In genomic region chr6:165486183-165487137, GRCh38 we compare ENCODE assay signal across 1 cellular context.
A peak's percentile ranks its signal among the peaks of the same experiment; 100 is the strongest.
TF ChIP-seq lines count a peak whose summit lies in the region.

No MANE protein-coding gene starts in this region.

TF ChIP-seq in GM12878, 131 proteins besides CTCF, POLR2A, EP300 and RAD21 (continued from another document):
- TF ChIP-seq, protein P1, sequence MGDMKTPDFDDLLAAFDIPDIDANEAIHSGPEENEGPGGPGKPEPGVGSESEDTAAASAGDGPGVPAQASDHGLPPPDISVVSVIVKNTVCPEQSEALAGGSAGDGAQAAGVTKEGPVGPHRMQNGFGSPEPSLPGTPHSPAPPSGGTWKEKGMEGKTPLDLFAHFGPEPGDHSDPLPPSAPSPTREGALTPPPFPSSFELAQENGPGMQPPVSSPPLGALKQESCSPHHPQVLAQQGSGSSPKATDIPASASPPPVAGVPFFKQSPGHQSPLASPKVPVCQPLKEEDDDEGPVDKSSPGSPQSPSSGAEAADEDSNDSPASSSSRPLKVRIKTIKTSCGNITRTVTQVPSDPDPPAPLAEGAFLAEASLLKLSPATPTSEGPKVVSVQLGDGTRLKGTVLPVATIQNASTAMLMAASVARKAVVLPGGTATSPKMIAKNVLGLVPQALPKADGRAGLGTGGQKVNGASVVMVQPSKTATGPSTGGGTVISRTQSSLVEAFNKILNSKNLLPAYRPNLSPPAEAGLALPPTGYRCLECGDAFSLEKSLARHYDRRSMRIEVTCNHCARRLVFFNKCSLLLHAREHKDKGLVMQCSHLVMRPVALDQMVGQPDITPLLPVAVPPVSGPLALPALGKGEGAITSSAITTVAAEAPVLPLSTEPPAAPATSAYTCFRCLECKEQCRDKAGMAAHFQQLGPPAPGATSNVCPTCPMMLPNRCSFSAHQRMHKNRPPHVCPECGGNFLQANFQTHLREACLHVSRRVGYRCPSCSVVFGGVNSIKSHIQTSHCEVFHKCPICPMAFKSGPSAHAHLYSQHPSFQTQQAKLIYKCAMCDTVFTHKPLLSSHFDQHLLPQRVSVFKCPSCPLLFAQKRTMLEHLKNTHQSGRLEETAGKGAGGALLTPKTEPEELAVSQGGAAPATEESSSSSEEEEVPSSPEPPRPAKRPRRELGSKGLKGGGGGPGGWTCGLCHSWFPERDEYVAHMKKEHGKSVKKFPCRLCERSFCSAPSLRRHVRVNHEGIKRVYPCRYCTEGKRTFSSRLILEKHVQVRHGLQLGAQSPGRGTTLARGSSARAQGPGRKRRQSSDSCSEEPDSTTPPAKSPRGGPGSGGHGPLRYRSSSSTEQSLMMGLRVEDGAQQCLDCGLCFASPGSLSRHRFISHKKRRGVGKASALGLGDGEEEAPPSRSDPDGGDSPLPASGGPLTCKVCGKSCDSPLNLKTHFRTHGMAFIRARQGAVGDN (IDR thresholded peaks at IDR 0.05): peak; percentile 56; the same call in 1 of the 2 replicates
- 0 out of 2 replicates have a peak, but pooled peaks have one; percentile 34 for TF ChIP-seq DPF2 (IDR thresholded peaks at IDR 0.05)
- no peak for TF ChIP-seq IRF4 (IDR thresholded peaks at IDR 0.05; ENCODE audit: low read depth, low read length)
- TF ChIP-seq RAD51 (IDR thresholded peaks at IDR 0.05): peak; percentile 53; the same call in 1 of the 2 replicates
- peak in 1 of 2 experiments; percentile 75; a peak in 2 of 4 replicates for TF ChIP-seq BHLHE40 (IDR thresholded peaks at IDR 0.05; ENCODE audit: borderline replicate concordance in 1 of 2, low read depth in 2 of 2, low read length in 1 of 2)
- TF ChIP-seq NR2F1 (conservative IDR thresholded peaks at IDR 0.05): peak; percentile 69
- no peak for TF ChIP-seq SREBF2 (IDR thresholded peaks at IDR 0.05; ENCODE audit: low read length)
- no peak for TF ChIP-seq CBX5 (IDR thresholded peaks at IDR 0.05; ENCODE audit: low read depth)
- peak; percentile 3; the same call in 1 of the 2 replicates for TF ChIP-seq SPI1 (IDR thresholded peaks at IDR 0.05; ENCODE audit: borderline replicate concordance, insufficient read depth, low read depth, low read length)
- no peak for TF ChIP-seq ZNF217 (IDR thresholded peaks at IDR 0.05)
TF ChIP-seq in GM12878: peak in this region for 7.
